28 cellular contexts compared by ENCODE assay signal in genomic region chr5:8061140-8061469, GRCh38.
DNase-seq lines count a peak whose midpoint lies in the region; ATAC-seq and TF ChIP-seq lines count a peak whose summit lies in the region.
"Had no signal": no experiment of that assay in that cellular context is flagged by ENCODE, and none has a peak within 500 bp of the region (broad histone marks: within the 10 kb centered on the region; RNA-seq: fewer than 3 reads in every experiment).

No MANE protein-coding gene starts in this region.

- H3K36me3 Mint-ChIP-seq in endothelial cell (ENCODE audit: low read depth, unreplicated experiment) (no peaks in the 10 kb centered on the region), nephron progenitor cell (ENCODE audit: low read depth) (no peaks in the 10 kb centered on the region)

- H3K27ac Mint-ChIP-seq in endothelial cell (ENCODE audit: unreplicated experiment) (peak overlapping the region; percentile 63), nephron progenitor cell (peak overlapping the region; percentile 37)
- H3K27ac Mint-ChIP-seq: stimulated activated naive CD8-positive, alpha-beta T cell treated with anti-CD3 and anti-CD28 coated beads, Interleukin-15, Interleukin-2, amounts not matched to agents 100 ng/mL and 50 ng/mL, for 24 hours; T-helper 1 cell treated with Interleukin-12 subunit alpha and Interleukin-12 subunit beta and Interleukin-4 antibody, amounts not matched to agents 30 μg/mL and 1 μg/mL, for 36 hours had no signal

- H3K4me3 Mint-ChIP-seq in endothelial cell (ENCODE audit: unreplicated experiment) (no peak overlapping the region), nephron progenitor cell (no peak overlapping the region)
- H3K4me3 Mint-ChIP-seq: activated T-cell treated with anti-CD3 and anti-CD28 coated beads, Interleukin-2, amount 50 U/mL, for 4 hours; stimulated activated naive CD8-positive, alpha-beta T cell treated with anti-CD3 and anti-CD28 coated beads, Interleukin-15, Interleukin-2, amounts not matched to agents 100 ng/mL and 50 ng/mL, for 24 hours; T-helper 1 cell treated with Interleukin-12 subunit alpha and Interleukin-12 subunit beta and Interleukin-4 antibody, amounts not matched to agents 30 μg/mL and 1 μg/mL, for 36 hours had no signal

- H3K4me3 ChIP-seq in MG63 (no peak overlapping the region), thyroid gland (replicated peaks in 1 of 3) (no peak overlapping the region)
- H3K4me3 ChIP-seq: body of pancreas, lower lobe of right lung, Peyer's patch, tibial nerve had no signal

- H3K9me3 Mint-ChIP-seq in endothelial cell (ENCODE audit: unreplicated experiment) (no peaks in the 10 kb centered on the region), nephron progenitor cell (no peaks in the 10 kb centered on the region)
- H3K9me3 Mint-ChIP-seq: stimulated activated naive CD8-positive, alpha-beta T cell treated with anti-CD3 and anti-CD28 coated beads, Interleukin-15, Interleukin-2, amounts not matched to agents 100 ng/mL and 50 ng/mL, for 24 hours had no signal

- ATAC-seq in Right ventricle myocardium superior (ENCODE audit: poor library complexity) (peak; percentile 18), foreskin keratinocyte (no peak)
- ATAC-seq: activated T-cell treated with anti-CD3 and anti-CD28 coated beads, Interleukin-2, amount 50 U/mL, for 4 hours; body of pancreas; HCT116; HepG2; lower lobe of right lung had no signal

- DNase-seq in Right ventricle myocardium superior (no peak), cardiac septum (ENCODE audit: low spot score) (no peak), endothelial cell (ENCODE audit: low spot score) (no peak), nephron progenitor cell (no peak), NCI-H345 (lab: John Stamatoyannopoulos, UW) (no peak), foreskin keratinocyte (no peak), MG63 (no peak), thyroid gland (no peak)
- DNase-seq: 8988T; activated CD4-positive, alpha-beta T cell treated with anti-CD3 and anti-CD28 coated beads for 48 hours; activated T-cell treated with anti-CD3 and anti-CD28 coated beads, Interleukin-2, amount 50 U/mL, for 4 hours; AML-193; body of pancreas; DND-41; erythroblast; foreskin fibroblast; lower lobe of right lung; NCI-H1048; NCI-H187 treated with DMSO at 0.1 percent for 48 hours; Peyer's patch; stimulated activated CD4-positive, alpha-beta T cell treated with anti-CD3 and anti-CD28 coated beads, Interleukin-12 subunit alpha, Interleukin-12 subunit beta, amount 100 ng/mL, for 4 hours; stimulated activated CD4-positive, alpha-beta T cell treated with anti-CD3 and anti-CD28 coated beads, Interleukin-4, amount 100 ng/mL, for 4 hours had no signal

- H3K4me1 ChIP-seq in foreskin keratinocyte (no peaks in the 10 kb centered on the region), thyroid gland (peaks cover 0 to 11% of the 10 kb centered on the region in 2 donors)
- H3K4me1 ChIP-seq: body of pancreas, lower lobe of right lung, Peyer's patch, tibial nerve had no signal

- intact Hi-C loops in Right ventricle myocardium superior (cut with DNase I) (no loop called here), cardiac septum (cut with DNase I) (no loop called here), thyroid gland (cut with DNase I) (no loop called here)

- WGBS in thyroid gland, 2 donors = 71 to 78% methylated on average over 2 of the region's 2 CpGs

- H3K27me3 Mint-ChIP-seq in endothelial cell (ENCODE audit: unreplicated experiment) = peaks cover 2% of the 10 kb centered on the region
- H3K27me3 Mint-ChIP-seq in nephron progenitor cell (ENCODE audit: low read depth, poor library complexity) = peaks cover 9% of the 10 kb centered on the region
- H3K27me3 Mint-ChIP-seq: stimulated activated naive CD8-positive, alpha-beta T cell treated with anti-CD3 and anti-CD28 coated beads, Interleukin-15, Interleukin-2, amounts not matched to agents 100 ng/mL and 50 ng/mL, for 24 hours had no signal

- H3K9me3 ChIP-seq in MG63 = no peaks in the 10 kb centered on the region
- no peaks in the 10 kb centered on the region for H3K9me3 ChIP-seq in thyroid gland
- H3K9me3 ChIP-seq: body of pancreas, lower lobe of right lung, Peyer's patch, tibial nerve had no signal

- TF ChIP-seq CTCF in endothelial cell (IDR thresholded peaks at IDR 0.05; ENCODE audit: unreplicated experiment) (no peak), nephron progenitor cell (IDR thresholded peaks at IDR 0.05) (no peak), foreskin keratinocyte (conservative IDR thresholded peaks at IDR 0.05) (no peak), thyroid gland (IDR thresholded peaks at IDR 0.05) (no peak)

- H3K27ac ChIP-seq in foreskin keratinocyte (no peak overlapping the region), thyroid gland (no peak overlapping the region)
- H3K27ac ChIP-seq: body of pancreas, HL-60, lower lobe of right lung, Peyer's patch, tibial nerve had no signal

- peaks cover 26% of the 10 kb centered on the region for H3K4me1 Mint-ChIP-seq in endothelial cell (ENCODE audit: unreplicated experiment)
- peaks cover 34% of the 10 kb centered on the region for H3K4me1 Mint-ChIP-seq in nephron progenitor cell

- H3K27me3 ChIP-seq in foreskin keratinocyte = no peaks in the 10 kb centered on the region
- H3K27me3 ChIP-seq in MG63 = no peaks in the 10 kb centered on the region; the same call in 1 of the 2 replicates
- no peaks in the 10 kb centered on the region for H3K27me3 ChIP-seq in thyroid gland
- H3K27me3 ChIP-seq: body of pancreas, Peyer's patch, tibial nerve had no signal

- H3K36me3 ChIP-seq in MG63 (no peaks in the 10 kb centered on the region), thyroid gland (no peaks in the 10 kb centered on the region)
- H3K36me3 ChIP-seq: lower lobe of right lung, Peyer's patch, tibial nerve had no signal

- no peak for TF ChIP-seq POLR2A in thyroid gland (IDR thresholded peaks at IDR 0.05)
